Comparison of ENCODE assay signal across 1 cellular context in genomic region chr18:13137041-13137938, GRCh38.
TF ChIP-seq lines count a peak whose summit lies in the region.

No MANE protein-coding gene starts in this region.

TF ChIP-seq in HepG2, 621 proteins besides CTCF, POLR2A, EP300 and RAD21 (continued from another document and continues in another):
- TF ChIP-seq ZNF784 (CRISPR knock-in tag; IDR thresholded peaks at IDR 0.05; ENCODE audit: borderline replicate concordance): peak; percentile 64; the same call in 1 of the 2 replicates
- no peak for TF ChIP-seq ZNF503 (CRISPR knock-in tag; IDR thresholded peaks at IDR 0.05)
- TF ChIP-seq SAP130 (CRISPR knock-in tag; IDR thresholded peaks at IDR 0.05; ENCODE audit: low read depth): peak; percentile 8; the same call in 1 of the 2 replicates
- TF ChIP-seq GLMP (CRISPR knock-in tag; IDR thresholded peaks at IDR 0.05; ENCODE audit: borderline replicate concordance): no peak
- TF ChIP-seq THAP9 (CRISPR knock-in tag; IDR thresholded peaks at IDR 0.05; ENCODE audit: borderline replicate concordance): peak; percentile 74; the same call in 1 of the 2 replicates
- no peak for TF ChIP-seq RNF2 (conservative IDR thresholded peaks at IDR 0.05; ENCODE audit: low read depth)
- TF ChIP-seq SSRP1 (CRISPR knock-in tag; IDR thresholded peaks at IDR 0.05): no peak
- no peak for TF ChIP-seq DNMT3B (CRISPR knock-in tag; conservative IDR thresholded peaks at IDR 0.05)
- TF ChIP-seq YEATS2 (CRISPR knock-in tag; IDR thresholded peaks at IDR 0.05; ENCODE audit: borderline replicate concordance): no peak
- no peak for TF ChIP-seq PAF1 (CRISPR knock-in tag; IDR thresholded peaks at IDR 0.05)
- no peak for TF ChIP-seq ZNF646 (CRISPR knock-in tag; IDR thresholded peaks at IDR 0.05)
- TF ChIP-seq SKIL (CRISPR knock-in tag; IDR thresholded peaks at IDR 0.05; ENCODE audit: borderline replicate concordance): no peak
- TF ChIP-seq ZGPAT (CRISPR knock-in tag; IDR thresholded peaks at IDR 0.05): no peak; the same call in 1 of the 2 replicates
- peak; percentile 90 for TF ChIP-seq RBFOX2 (IDR thresholded peaks at IDR 0.05; ENCODE audit: low read depth, low read length)
- TF ChIP-seq ZNF24 (IDR thresholded peaks at IDR 0.05): 0 out of 2 replicates have a peak, but pooled peaks have one; percentile 19
- TF ChIP-seq ZZZ3 (CRISPR knock-in tag; IDR thresholded peaks at IDR 0.05; ENCODE audit: borderline replicate concordance): no peak
- no peak for TF ChIP-seq TEF (CRISPR knock-in tag; IDR thresholded peaks at IDR 0.05)
- no peak for TF ChIP-seq CREM (IDR thresholded peaks at IDR 0.05)
- no peak for TF ChIP-seq CREM (CRISPR knock-in tag; IDR thresholded peaks at IDR 0.05)
- no peak for TF ChIP-seq ZBTB40 (IDR thresholded peaks at IDR 0.05)
- no peak for TF ChIP-seq ZBTB40 (CRISPR knock-in tag; IDR thresholded peaks at IDR 0.05)
- TF ChIP-seq ISX (CRISPR knock-in tag; conservative IDR thresholded peaks at IDR 0.05): no peak; the same call in 1 of the 2 replicates
- peak; percentile 92; the same call in 1 of the 2 replicates for TF ChIP-seq THYN1 (CRISPR knock-in tag; IDR thresholded peaks at IDR 0.05; ENCODE audit: borderline replicate concordance, low read depth)
